In genomic region chr2:101253713-101254085, GRCh38 we compare ENCODE assay signal across 1 cellular context.
TF ChIP-seq lines count a peak whose summit lies in the region.

No MANE protein-coding gene starts in this region.

TF ChIP-seq in GM12878, 131 proteins besides CTCF, POLR2A, EP300 and RAD21 (continued from another document):
- TF ChIP-seq, protein P1, sequence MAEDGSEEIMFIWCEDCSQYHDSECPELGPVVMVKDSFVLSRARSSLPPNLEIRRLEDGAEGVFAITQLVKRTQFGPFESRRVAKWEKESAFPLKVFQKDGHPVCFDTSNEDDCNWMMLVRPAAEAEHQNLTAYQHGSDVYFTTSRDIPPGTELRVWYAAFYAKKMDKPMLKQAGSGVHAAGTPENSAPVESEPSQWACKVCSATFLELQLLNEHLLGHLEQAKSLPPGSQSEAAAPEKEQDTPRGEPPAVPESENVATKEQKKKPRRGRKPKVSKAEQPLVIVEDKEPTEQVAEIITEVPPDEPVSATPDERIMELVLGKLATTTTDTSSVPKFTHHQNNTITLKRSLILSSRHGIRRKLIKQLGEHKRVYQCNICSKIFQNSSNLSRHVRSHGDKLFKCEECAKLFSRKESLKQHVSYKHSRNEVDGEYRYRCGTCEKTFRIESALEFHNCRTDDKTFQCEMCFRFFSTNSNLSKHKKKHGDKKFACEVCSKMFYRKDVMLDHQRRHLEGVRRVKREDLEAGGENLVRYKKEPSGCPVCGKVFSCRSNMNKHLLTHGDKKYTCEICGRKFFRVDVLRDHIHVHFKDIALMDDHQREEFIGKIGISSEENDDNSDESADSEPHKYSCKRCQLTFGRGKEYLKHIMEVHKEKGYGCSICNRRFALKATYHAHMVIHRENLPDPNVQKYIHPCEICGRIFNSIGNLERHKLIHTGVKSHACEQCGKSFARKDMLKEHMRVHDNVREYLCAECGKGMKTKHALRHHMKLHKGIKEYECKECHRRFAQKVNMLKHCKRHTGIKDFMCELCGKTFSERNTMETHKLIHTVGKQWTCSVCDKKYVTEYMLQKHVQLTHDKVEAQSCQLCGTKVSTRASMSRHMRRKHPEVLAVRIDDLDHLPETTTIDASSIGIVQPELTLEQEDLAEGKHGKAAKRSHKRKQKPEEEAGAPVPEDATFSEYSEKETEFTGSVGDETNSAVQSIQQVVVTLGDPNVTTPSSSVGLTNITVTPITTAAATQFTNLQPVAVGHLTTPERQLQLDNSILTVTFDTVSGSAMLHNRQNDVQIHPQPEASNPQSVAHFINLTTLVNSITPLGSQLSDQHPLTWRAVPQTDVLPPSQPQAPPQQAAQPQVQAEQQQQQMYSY (CRISPR knock-in tag; IDR thresholded peaks at IDR 0.05): no peak
- TF ChIP-seq KLF5 (IDR thresholded peaks at IDR 0.05; ENCODE audit: partially characterized antibody): no peak
- TF ChIP-seq TBL1XR1 (IDR thresholded peaks at IDR 0.05; ENCODE audit: low read depth, low read length): no peak
- no peak for TF ChIP-seq FOS (IDR thresholded peaks at IDR 0.05; ENCODE audit: borderline replicate concordance, extremely low read depth, insufficient read length)
- no peak; the same call in 1 of the 2 replicates for TF ChIP-seq TAF1 (IDR thresholded peaks at IDR 0.05; ENCODE audit: borderline replicate concordance, low read depth, low read length)
- no peak; the same call in 1 of the 2 replicates for TF ChIP-seq ZBTB40 (IDR thresholded peaks at IDR 0.05; ENCODE audit: borderline replicate concordance)
- TF ChIP-seq ZBTB11 (CRISPR knock-in tag; IDR thresholded peaks at IDR 0.05): no peak
- TF ChIP-seq, protein P2, sequence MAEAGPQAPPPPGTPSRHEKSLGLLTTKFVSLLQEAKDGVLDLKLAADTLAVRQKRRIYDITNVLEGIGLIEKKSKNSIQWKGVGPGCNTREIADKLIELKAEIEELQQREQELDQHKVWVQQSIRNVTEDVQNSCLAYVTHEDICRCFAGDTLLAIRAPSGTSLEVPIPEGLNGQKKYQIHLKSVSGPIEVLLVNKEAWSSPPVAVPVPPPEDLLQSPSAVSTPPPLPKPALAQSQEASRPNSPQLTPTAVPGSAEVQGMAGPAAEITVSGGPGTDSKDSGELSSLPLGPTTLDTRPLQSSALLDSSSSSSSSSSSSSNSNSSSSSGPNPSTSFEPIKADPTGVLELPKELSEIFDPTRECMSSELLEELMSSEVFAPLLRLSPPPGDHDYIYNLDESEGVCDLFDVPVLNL (IDR thresholded peaks at IDR 0.05; ENCODE audit: low read depth, low read length): no peak
- no peak for TF ChIP-seq NKRF (conservative IDR thresholded peaks at IDR 0.05)
- TF ChIP-seq JUNB (IDR thresholded peaks at IDR 0.05): no peak
- TF ChIP-seq NBN (IDR thresholded peaks at IDR 0.05): no peak
- TF ChIP-seq RFX5 (IDR thresholded peaks at IDR 0.05; ENCODE audit: low read depth, low read length): no peak
- no peak for TF ChIP-seq EGR1 (IDR thresholded peaks at IDR 0.05; ENCODE audit: borderline replicate concordance in 1 of 2, low read depth in 2 of 2, low read length in 2 of 2)
- no peak for TF ChIP-seq RCOR1 (conservative IDR thresholded peaks at IDR 0.05; ENCODE audit: low read depth, low read length)
- no peak for TF ChIP-seq STAT1 (conservative IDR thresholded peaks at IDR 0.05)
- no peak for TF ChIP-seq BACH1 (IDR thresholded peaks at IDR 0.05; ENCODE audit: borderline replicate concordance)
